8 cellular contexts compared by ENCODE assay signal in genomic region chr11:12723410-12724297, GRCh38. TPM values are rescaled to one million over a fixed set of nuclear protein-coding genes. Genes with fewer than 3 reads are reported as not detected.
A peak's percentile ranks its signal among the peaks of the same experiment; 100 is the strongest.
DNase-seq lines count a peak whose midpoint lies in the region; ATAC-seq, FAIRE-seq and TF ChIP-seq lines count a peak whose summit lies in the region.

No MANE protein-coding gene starts in this region.

- H3K9me3 Mint-ChIP-seq in brain, result no peaks in the 10 kb centered on the region

- BruUV-seq in HepG2 (replicated peaks; lab: Mats Ljungman, UMichigan), result no TSS peak

- ATAC-seq in HepG2 (peak; percentile 89), right lobe of liver (no peak), left lung (peak; percentile 76)

- TF ChIP-seq CTCF in HepG2 (CRISPR knock-in tag; IDR thresholded peaks at IDR 0.05), result no peak
- no peak for TF ChIP-seq CTCF in right lobe of liver (IDR thresholded peaks at IDR 0.05)
- no peak for TF ChIP-seq CTCF in brain (conservative IDR thresholded peaks at IDR 0.05)
- no peak for TF ChIP-seq CTCF in left lung (IDR thresholded peaks at IDR 0.05)
- TF ChIP-seq CTCF in vagina (IDR thresholded peaks at IDR 0.05), result no peak

- H3K27ac Mint-ChIP-seq in brain, result peak overlapping the region; percentile 24 to 93 (median 81)

- TF ChIP-seq EP300 in HepG2 (IDR thresholded peaks at IDR 0.05; ENCODE audit: low read depth in 2 of 2, low read length in 2 of 2) (peak in 1 of 2 experiments; percentile 7; a peak in 1 of 4 replicates), HepG2 (CRISPR knock-in tag; IDR thresholded peaks at IDR 0.05; ENCODE audit: borderline replicate concordance) (no peak; the same call in 1 of the 2 replicates)

- no peaks in the 10 kb centered on the region for H3K27me3 Mint-ChIP-seq in brain

- H3K27me3 ChIP-seq in HepG2 (ENCODE audit: control insufficient read depth in 1 of 2, insufficient read depth in 2 of 2, low read length in 2 of 2) (no peaks in the 10 kb centered on the region), right lobe of liver (no peaks in the 10 kb centered on the region), left lung (no peaks in the 10 kb centered on the region), vagina (no peaks in the 10 kb centered on the region)

- no peak overlapping the region for H2AFZ ChIP-seq in HepG2 (ENCODE audit: low read length)

- WGBS in HepG2 (ENCODE audit: low lambda C conversion rate), result 80% methylated on average over 14 of the region's 14 CpGs
- WGBS in right lobe of liver (ENCODE audit: insufficient coverage, low coverage, low lambda C conversion rate, missing lambda C conversion rate), result 65% methylated on average over 11 of the region's 14 CpGs

- in situ Hi-C loops in HepG2 (cut with HindIII; ENCODE audit: extremely low pct_ligation_motif_present, low pct_unique_long_range_greater_than_20kb), result no loop called here

- no peak for TF ChIP-seq RAD21 in HepG2 (CRISPR knock-in tag; IDR thresholded peaks at IDR 0.05)

- DNase-seq in HepG2 (ENCODE audit: low spot score), result peak; percentile 73
- no peak for DNase-seq in right lobe of liver
- no peak for DNase-seq in left lung
- DNase-seq in vagina (ENCODE audit: extremely low spot score in 2 of 2), result no peak
- no peak for DNase-seq in Kasumi-1 (lab: John Stamatoyannopoulos, UW)
- no peak for DNase-seq in Ammon's horn (ENCODE audit: low spot score)
- no peak for DNase-seq in CD1c-positive myeloid dendritic cell (ENCODE audit: extremely low spot score)

- H3K9ac ChIP-seq in HepG2 (ENCODE audit: insufficient read depth, low read depth, low read length), result no peak overlapping the region

- H3K9me3 ChIP-seq in HepG2 (ENCODE audit: low read length) (no peaks in the 10 kb centered on the region), right lobe of liver (no peaks in the 10 kb centered on the region), left lung (no peaks in the 10 kb centered on the region), vagina (no peaks in the 10 kb centered on the region)

- POLR2A ChIA-PET in HepG2 (lab: Yijun Ruan, JAX), result no interaction called here

- peaks cover 33% of the 10 kb centered on the region for H3K79me2 ChIP-seq in HepG2 (ENCODE audit: insufficient read depth, low read length)

- H3K4me1 Mint-ChIP-seq in brain, result peaks cover 97% of the 10 kb centered on the region

- H3K4me1 ChIP-seq in HepG2 (ENCODE audit: insufficient read depth, low read length) (peaks cover 60% of the 10 kb centered on the region), right lobe of liver (peaks cover 0 to 31% (median 0%) of the 10 kb centered on the region in 4 donors), left lung (peaks cover 17 to 18% of the 10 kb centered on the region in 2 donors), vagina (peaks cover 56% of the 10 kb centered on the region)

- CTCF ChIA-PET in HepG2 (lab: Yijun Ruan, JAX; ENCODE audit: low intra/inter-chr PET ratio, low total read pairs), result no interaction called here

- peak overlapping the region; percentile 3 to 47 (median 36) for H3K4me3 Mint-ChIP-seq in brain

- FAIRE-seq in HepG2 (lab: Jason Lieb, UNC), result no peak

- H3K4me3 ChIP-seq in HepG2 (replicated peaks in 1 of 3; ENCODE audit: insufficient read depth in 1 of 3, low read depth in 2 of 3, low read length in 3 of 3) (peak overlapping the region in 2 of 3 experiments; percentile 3 to 23; a peak in 2 of 6 replicates), right lobe of liver (no peak overlapping the region), left lung (no peak overlapping the region), vagina (no peak overlapping the region)

- no peaks in the 10 kb centered on the region; the same call in 1 of the 2 replicates for H4K20me1 ChIP-seq in HepG2 (ENCODE audit: insufficient read depth, low read length)

- peaks cover 8% of the 10 kb centered on the region for H3K36me3 Mint-ChIP-seq in brain

- H3K4me2 ChIP-seq in HepG2 (ENCODE audit: low read depth, low read length), result peak overlapping the region; percentile 31

- TF ChIP-seq POLR2A in HepG2 (IDR thresholded peaks at IDR 0.05; ENCODE audit: insufficient read depth in 1 of 2, low read depth in 2 of 2, low read length in 2 of 2) (no peak), right lobe of liver (IDR thresholded peaks at IDR 0.05) (no peak), vagina (IDR thresholded peaks at IDR 0.05) (no peak)

- H3K27ac ChIP-seq in HepG2 (ENCODE audit: extremely low read length, insufficient read depth, low read length) (peak overlapping the region; percentile 37), right lobe of liver (no peak overlapping the region), left lung (peak overlapping the region; percentile 3 to 72), vagina (peak overlapping the region; percentile 73)

- H3K36me3 ChIP-seq in HepG2 (replicated peaks in 1 of 2; ENCODE audit: control insufficient read depth in 1 of 2, insufficient read depth in 2 of 2, low read length in 2 of 2) (peaks cover 0 to 2% of the 10 kb centered on the region in 2 experiments; a peak in 2 of 5 replicates), right lobe of liver (no peaks in the 10 kb centered on the region), left lung (no peaks in the 10 kb centered on the region), vagina (no peaks in the 10 kb centered on the region)

- intact Hi-C loops in HepG2 (cut with micrococcal nuclease; ENCODE audit: unreplicated experiment), result no loop called here
- intact Hi-C loops in right lobe of liver (cut with DNase I), result no loop called here
- intact Hi-C loops in left lung (cut with DNase I), result no loop called here
- intact Hi-C loops in vagina (cut with DNase I), result loop anchor here (10.0 kb wide), 1 partner anchor 1279 kb away; no protein-coding TSS in a partner anchor

TF ChIP-seq in HepG2, 621 proteins besides CTCF, POLR2A, EP300 and RAD21 (continues in another document):
- TF ChIP-seq PRPF4 (IDR thresholded peaks at IDR 0.05; ENCODE audit: low read depth, low read length, poor library complexity, severe bottlenecking), result no peak
- TF ChIP-seq NFYC (CRISPR knock-in tag; IDR thresholded peaks at IDR 0.05), result no peak
- TF ChIP-seq TBX3 (IDR thresholded peaks at IDR 0.05; ENCODE audit: borderline replicate concordance), result no peak
- TF ChIP-seq HIVEP1 (CRISPR knock-in tag; IDR thresholded peaks at IDR 0.05), result no peak
- TF ChIP-seq ELF4 (CRISPR knock-in tag; IDR thresholded peaks at IDR 0.05; ENCODE audit: borderline replicate concordance), result no peak
- TF ChIP-seq KDM4B (CRISPR knock-in tag; IDR thresholded peaks at IDR 0.05), result no peak
- TF ChIP-seq PBX3 (CRISPR knock-in tag; IDR thresholded peaks at IDR 0.05; ENCODE audit: borderline replicate concordance), result no peak
- TF ChIP-seq, protein P1, sequence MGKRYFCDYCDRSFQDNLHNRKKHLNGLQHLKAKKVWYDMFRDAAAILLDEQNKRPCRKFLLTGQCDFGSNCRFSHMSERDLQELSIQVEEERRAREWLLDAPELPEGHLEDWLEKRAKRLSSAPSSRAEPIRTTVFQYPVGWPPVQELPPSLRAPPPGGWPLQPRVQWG (CRISPR knock-in tag; IDR thresholded peaks at IDR 0.05; ENCODE audit: borderline replicate concordance, low read depth), result no peak

RNA-seq across cellular contexts. Expression of gene TEAD1, which starts 49.4 kb away (rescaled TPM):
- total RNA-seq in HepG2 (2016; rRNA removed; fragmentation: Illumina TruSeq; extraction: Trizol) (30.5 and 40.7 TPM in 2 replicates), right lobe of liver (10 to 100 TPM; 28.3 to 41.5 (median 32.2) TPM), left lung (10 to 100 TPM; 58.1 to 87.3 TPM), vagina (50.3 TPM)
- 8.3 and 11.7 TPM in 2 replicates for total RNA-seq in HepG2 (2016; cell fraction: cytosol; rRNA removed; fragmentation: Illumina TruSeq; extraction: Trizol; ENCODE audit: low read depth)
- total RNA-seq in HepG2 (2016; cell fraction: insoluble cytoplasmic fraction; rRNA removed; fragmentation: Illumina TruSeq; extraction: Trizol), result 29.5 and 36.2 TPM in 2 replicates
- total RNA-seq in HepG2 (2016; cell fraction: membrane; rRNA removed; fragmentation: Illumina TruSeq; extraction: Trizol), result 23.8 and 25.3 TPM in 2 replicates
- 42.8 and 45.0 TPM in 2 replicates for total RNA-seq in HepG2 (2016; cell fraction: nucleus; rRNA removed; fragmentation: Illumina TruSeq; extraction: Trizol)
- polyA plus RNA-seq in HepG2 (2011; rRNA removed) (17.0 and 20.1 TPM in 2 replicates), brain (ENCODE audit: insufficient read depth, low read depth, low replicate concordance) (32.4 TPM)
- 13.0 and 14.1 TPM in 2 replicates for polyA plus RNA-seq in HepG2 (2011; cell fraction: cytosol; rRNA removed)
- polyA plus RNA-seq in HepG2 (2011; cell fraction: nucleus; rRNA removed), result 33.6 and 34.8 TPM in 2 replicates
- 25.7 and 29.3 TPM in 2 replicates for polyA plus RNA-seq in HepG2 (2012)
- 0.77 and 0.92 TPM in 2 replicates for polyA plus RNA-seq in HepG2 (2016; cell fraction: cytosol; fragmentation: Illumina TruSeq; extraction: Trizol; ENCODE audit: low read depth)
- 19.7 and 21.0 TPM in 2 replicates for polyA plus RNA-seq in HepG2 (2016; cell fraction: insoluble cytoplasmic fraction; fragmentation: Illumina TruSeq; extraction: Trizol; ENCODE audit: low read depth)
- 2.6 and 3.3 TPM in 2 replicates for polyA plus RNA-seq in HepG2 (2016; cell fraction: membrane; fragmentation: Illumina TruSeq; extraction: Trizol; ENCODE audit: low read depth)
- polyA plus RNA-seq in HepG2 (2016; cell fraction: nucleus; fragmentation: Illumina TruSeq; extraction: Trizol; ENCODE audit: insufficient read depth, low read depth), result 21.1 and 21.8 TPM in 2 replicates
- 45.9 and 178 TPM in 2 replicates for polyA minus RNA-seq in HepG2 (2011; rRNA and poly(A)+ RNA removed; ENCODE audit: low replicate concordance)
- 37.4 and 37.9 TPM in 2 replicates for polyA minus RNA-seq in HepG2 (2011; cell fraction: cytosol; rRNA and poly(A)+ RNA removed)
- 69.4 and 79.4 TPM in 2 replicates for polyA minus RNA-seq in HepG2 (2011; cell fraction: nucleus; rRNA and poly(A)+ RNA removed)

Comparison
In these comparisons a context has a peak if more than half of its experiments do, and no peak if none do; other contexts are left out.
1. ATAC-seq: peak in HepG2 (single experiment) and left lung (single experiment); none in right lobe of liver (0 of 4).
2. H3K27ac ChIP-seq: peak in HepG2 (single experiment), left lung (2 of 2) and vagina (single experiment); none in right lobe of liver (0 of 3).
3. H3K4me3 ChIP-seq: peak in HepG2 (2 of 3); none in right lobe of liver (0 of 3), left lung (0 of 2) and vagina (0 of 2).